11 cellular contexts compared by ENCODE assay signal in genomic region chr3:126746395-126747177, GRCh38. TPM values are rescaled to one million over a fixed set of nuclear protein-coding genes. Genes with fewer than 3 reads are reported as not detected.
A peak's percentile ranks its signal among the peaks of the same experiment; 100 is the strongest.
DNase-seq lines count a peak whose midpoint lies in the region; ATAC-seq, FAIRE-seq and TF ChIP-seq lines count a peak whose summit lies in the region.
"Had no signal": no experiment of that assay in that cellular context is flagged by ENCODE, and none has a peak within 500 bp of the region (broad histone marks: within the 10 kb centered on the region; RNA-seq: fewer than 3 reads in every experiment).

No MANE protein-coding gene starts in this region.

- WGBS in pancreas, 2 donors, result 68 to 69% methylated on average over 18 of the region's 18 CpGs
- WGBS in spleen, 5 donors, result 80 to 92% (median 88%) methylated on average over 18 of the region's 18 CpGs

- DNase-seq in Daoy (ENCODE audit: low read depth), result peak; percentile 65
- peak; percentile 65 for DNase-seq in NCI-H524 treated with DMSO at 0.1 percent for 48 hours (lab: John Stamatoyannopoulos, UW)
- DNase-seq in fibroblast of the conjunctiva (ENCODE audit: low read depth), result peak; percentile 12
- peak in 1 of 6 donors; percentile 19 for DNase-seq in pancreas
- no peak for DNase-seq in spleen
- DNase-seq: stimulated activated CD4-positive, alpha-beta T cell treated with anti-CD3 and anti-CD28 coated beads, Interleukin-15, amount 100 ng/mL, for 24 hours; T-helper 1 cell had no signal

- intact Hi-C loops in pancreas (cut with DNase I), result no loop called here
- intact Hi-C loops in spleen (cut with DNase I; ENCODE audit: low total_unique reads), result no loop called here

- H3K4me3 ChIP-seq in pancreas (no peak overlapping the region), spleen (no peak overlapping the region)

- peaks cover 0 to 10% (median 0%) of the 10 kb centered on the region in 3 donors for H3K4me1 ChIP-seq in pancreas
- peaks cover 0 to 7% (median 0%) of the 10 kb centered on the region in 6 donors for H3K4me1 ChIP-seq in spleen

- H3K9me3 ChIP-seq in pancreas, result no peaks in the 10 kb centered on the region
- H3K9me3 ChIP-seq in spleen, result no peaks in the 10 kb centered on the region

- TF ChIP-seq POLR2A in spleen (IDR thresholded peaks at IDR 0.05), result no peak

- H3K27ac ChIP-seq in pancreas, result no peak overlapping the region
- no peak overlapping the region for H3K27ac ChIP-seq in spleen
- H3K27ac ChIP-seq: KMS-11 had no signal

- FAIRE-seq in pancreas (lab: Jason Lieb, UNC), result no peak

- H3K36me3 ChIP-seq in pancreas (no peaks in the 10 kb centered on the region), spleen (peaks cover 0 to 6% (median 0%) of the 10 kb centered on the region in 6 donors)

- ATAC-seq in pancreas (peak; percentile 46 to 78 (median 76)), GM19463 (IDR thresholded peaks at IDR 0.05; ENCODE audit: unreplicated experiment) (no peak), GM21447 (IDR thresholded peaks at IDR 0.05; ENCODE audit: unreplicated experiment) (no peak), GM21737 (IDR thresholded peaks at IDR 0.05; ENCODE audit: unreplicated experiment) (no peak)

- H3K27me3 ChIP-seq in pancreas (no peaks in the 10 kb centered on the region), spleen (replicated peaks in 1 of 7) (no peaks in the 10 kb centered on the region)

- no peak for TF ChIP-seq CTCF in pancreas (IDR thresholded peaks at IDR 0.05)
- TF ChIP-seq CTCF in spleen (IDR thresholded peaks at IDR 0.05 in 8 of 11, conservative IDR thresholded peaks at IDR 0.05 in 3 of 11), result no peak

RNA-seq across cellular contexts. Expression of gene CHCHD6, which starts 42.5 kb away (rescaled TPM):
- total RNA-seq in Daoy (2014; rRNA removed; shearing (Covaris generic)), result 14.8 and 19.8 TPM in 2 replicates
- 1 to 10 TPM; 5.0 to 6.4 (median 5.9) TPM for total RNA-seq in pancreas
- 10 to 100 TPM in 1 of 2 donors, 1 to 10 TPM in 1; 9.1 to 10.9 TPM for polyA plus RNA-seq in pancreas
- 10 to 100 TPM in 4 of 7 donors, 1 to 10 TPM in 3; 6.3 to 14.6 (median 10.3) TPM for total RNA-seq in spleen
- 10 to 100 TPM; 13.1 to 39.1 (median 17.9) TPM for polyA plus RNA-seq in spleen

Comparison
In these comparisons a context has a peak if more than half of its experiments do, and no peak if none do; other contexts are left out.
1. ATAC-seq: peak in pancreas (4 of 4); none in GM19463 (single experiment), GM21447 (single experiment) and GM21737 (single experiment).